In genomic region chr2:185785851-185786473, GRCh38 we compare ENCODE assay signal across 1 cellular context.
TF ChIP-seq lines count a peak whose summit lies in the region.

No MANE protein-coding gene starts in this region.

TF ChIP-seq in HepG2, 621 proteins besides CTCF, POLR2A, EP300 and RAD21 (continued from another document):
- TF ChIP-seq, protein P1, sequence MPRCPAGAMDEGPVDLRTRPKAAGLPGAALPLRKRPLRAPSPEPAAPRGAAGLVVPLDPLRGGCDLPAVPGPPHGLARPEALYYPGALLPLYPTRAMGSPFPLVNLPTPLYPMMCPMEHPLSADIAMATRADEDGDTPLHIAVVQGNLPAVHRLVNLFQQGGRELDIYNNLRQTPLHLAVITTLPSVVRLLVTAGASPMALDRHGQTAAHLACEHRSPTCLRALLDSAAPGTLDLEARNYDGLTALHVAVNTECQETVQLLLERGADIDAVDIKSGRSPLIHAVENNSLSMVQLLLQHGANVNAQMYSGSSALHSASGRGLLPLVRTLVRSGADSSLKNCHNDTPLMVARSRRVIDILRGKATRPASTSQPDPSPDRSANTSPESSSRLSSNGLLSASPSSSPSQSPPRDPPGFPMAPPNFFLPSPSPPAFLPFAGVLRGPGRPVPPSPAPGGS (CRISPR knock-in tag; IDR thresholded peaks at IDR 0.05), result no peak
- TF ChIP-seq ZNF138 (CRISPR knock-in tag; IDR thresholded peaks at IDR 0.05; ENCODE audit: low read depth) (no peak), DDIT3 (CRISPR knock-in tag; IDR thresholded peaks at IDR 0.05) (no peak), ZNF263 (CRISPR knock-in tag; IDR thresholded peaks at IDR 0.05) (no peak), NR1H2 (CRISPR knock-in tag; IDR thresholded peaks at IDR 0.05; ENCODE audit: borderline replicate concordance, low read depth) (no peak), ATF1 (CRISPR knock-in tag; IDR thresholded peaks at IDR 0.05) (no peak)
- TF ChIP-seq, protein P2, sequence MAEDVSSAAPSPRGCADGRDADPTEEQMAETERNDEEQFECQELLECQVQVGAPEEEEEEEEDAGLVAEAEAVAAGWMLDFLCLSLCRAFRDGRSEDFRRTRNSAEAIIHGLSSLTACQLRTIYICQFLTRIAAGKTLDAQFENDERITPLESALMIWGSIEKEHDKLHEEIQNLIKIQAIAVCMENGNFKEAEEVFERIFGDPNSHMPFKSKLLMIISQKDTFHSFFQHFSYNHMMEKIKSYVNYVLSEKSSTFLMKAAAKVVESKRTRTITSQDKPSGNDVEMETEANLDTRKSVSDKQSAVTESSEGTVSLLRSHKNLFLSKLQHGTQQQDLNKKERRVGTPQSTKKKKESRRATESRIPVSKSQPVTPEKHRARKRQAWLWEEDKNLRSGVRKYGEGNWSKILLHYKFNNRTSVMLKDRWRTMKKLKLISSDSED (CRISPR knock-in tag; IDR thresholded peaks at IDR 0.05), result no peak
TF ChIP-seq in HepG2: peak in this region for 0.
